In the genomic region with DNA sequence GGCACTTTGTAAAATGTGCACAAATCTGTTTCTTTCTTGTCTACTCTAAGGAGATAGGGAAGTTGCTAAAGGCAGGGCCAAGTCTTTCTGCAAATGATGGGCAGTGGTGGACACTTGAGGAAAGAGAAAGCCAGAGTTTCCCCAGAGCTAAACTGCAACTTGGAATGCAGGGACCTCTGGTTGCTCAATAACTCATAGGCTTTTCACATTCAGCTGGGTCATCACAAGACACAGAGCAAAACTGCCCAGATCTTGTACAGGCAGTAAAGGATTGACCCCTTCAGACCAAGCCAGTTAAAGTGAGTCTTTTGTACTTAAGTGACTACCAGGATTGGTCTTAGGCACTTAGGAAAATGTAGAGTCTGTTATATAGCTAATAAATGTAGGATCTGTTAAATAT, we compare ENCODE assay signal across 25 cellular contexts. TPM values are rescaled to one million over a fixed set of nuclear protein-coding genes. Genes with fewer than 3 reads are reported as not detected.
DNase-seq lines count a peak whose midpoint lies in the region; ATAC-seq and TF ChIP-seq lines count a peak whose summit lies in the region.
"Had no signal": no experiment of that assay in that cellular context is flagged by ENCODE, and none has a peak within 500 bp of the region (broad histone marks: within the 10 kb centered on the region; RNA-seq: fewer than 3 reads in every experiment).

No MANE protein-coding gene starts in this region.

- H3K27ac ChIP-seq in body of pancreas (no peak overlapping the region), gastrocnemius medialis (no peak overlapping the region)
- H3K27ac ChIP-seq: C4-2B, foreskin keratinocyte, tibial nerve had no signal

- intact Hi-C loops in body of pancreas (cut with DNase I) (no loop called here), gastrocnemius medialis (cut with DNase I; ENCODE audit: low total_unique reads) (no loop called here)

- DNase-seq in EL (peak; percentile 48), body of pancreas (peak in 1 of 4 donors; percentile 11), iris pigment epithelial cell (ENCODE audit: low read depth) (peak; percentile 72), gastrocnemius medialis (peak; percentile 4 to 23), superior temporal gyrus (ENCODE audit: extremely low spot score) (no peak), G401 (ENCODE audit: low spot score) (no peak), DMS153 treated with DMSO at 0.1 percent for 48 hours (lab: John Stamatoyannopoulos, UW; ENCODE audit: unreplicated experiment) (no peak), H7 (no peak)
- DNase-seq: activated CD4-positive, alpha-beta T cell treated with anti-CD3 and anti-CD28 coated beads for 1 hour; activated naive CD4-positive, alpha-beta T cell; activated T-cell treated with anti-CD3 and anti-CD28 coated beads, Interleukin-2, amount 50 U/mL, for 24 hours; amniotic stem cell; foreskin keratinocyte; GDM1; hypothalamus; NCI-H2029; NCI-H524; NK-92 treated with Interleukin-12 subunit alpha and Interleukin-12 subunit beta, amount 100 ng/mL, for 24 hours; occipital lobe; T-helper 1 cell had no signal

- H3K27me3 ChIP-seq in body of pancreas (no peaks in the 10 kb centered on the region), gastrocnemius medialis (no peaks in the 10 kb centered on the region), H7 (ENCODE audit: control insufficient read depth, insufficient read depth, low read length) (no peaks in the 10 kb centered on the region)
- H3K27me3 ChIP-seq: foreskin keratinocyte, tibial nerve had no signal

- H3K4me3 ChIP-seq in body of pancreas (no peak overlapping the region), gastrocnemius medialis (no peak overlapping the region), H7 (ENCODE audit: insufficient read depth, low read depth, low read length) (no peak overlapping the region)
- H3K4me3 ChIP-seq: tibial nerve had no signal

- H3K4me1 ChIP-seq in body of pancreas (peaks cover 5% of the 10 kb centered on the region), gastrocnemius medialis (no peaks in the 10 kb centered on the region)
- H3K4me1 ChIP-seq: foreskin keratinocyte had no signal

- in situ Hi-C loops in gastrocnemius medialis (cut with MboI; ENCODE audit: low sequenced_read_pairs in 4 of 4), result no loop called here
- in situ Hi-C loops in G401 (cut with HindIII; ENCODE audit: low sequenced_read_pairs), result no loop called here

- TF ChIP-seq POLR2A in body of pancreas (IDR thresholded peaks at IDR 0.05) (no peak), gastrocnemius medialis (IDR thresholded peaks at IDR 0.05) (no peak)

- no peak for TF ChIP-seq CTCF in body of pancreas (IDR thresholded peaks at IDR 0.05)
- TF ChIP-seq CTCF in gastrocnemius medialis (IDR thresholded peaks at IDR 0.05 in 4 of 5, conservative IDR thresholded peaks at IDR 0.05 in 1 of 5), result no peak

- no peaks in the 10 kb centered on the region for H3K9me3 ChIP-seq in body of pancreas
- no peaks in the 10 kb centered on the region for H3K9me3 ChIP-seq in gastrocnemius medialis
- H3K9me3 ChIP-seq: tibial nerve had no signal

- H3K36me3 ChIP-seq in body of pancreas (replicated peaks in 1 of 2; ENCODE audit: insufficient read depth in 1 of 2, low read depth in 2 of 2), result no peaks in the 10 kb centered on the region
- no peaks in the 10 kb centered on the region for H3K36me3 ChIP-seq in gastrocnemius medialis
- H3K36me3 ChIP-seq in H7 (replicated peaks; ENCODE audit: control insufficient read depth, insufficient read depth, low read length), result no peaks in the 10 kb centered on the region
- H3K36me3 ChIP-seq: tibial nerve had no signal

- ATAC-seq in body of pancreas, result peak; percentile 30
- ATAC-seq in gastrocnemius medialis, result peak; percentile 52 to 68
- ATAC-seq: foreskin keratinocyte had no signal

RNA-seq across cellular contexts. Expression of a gene that starts 13.5 kb away (rescaled TPM):
- total RNA-seq in body of pancreas (not detected), gastrocnemius medialis (under 1 TPM in 2 of 4 donors, not detected in 2; 0.20 TPM)
- total RNA-seq in G401 (2014; rRNA removed; shearing (Covaris generic)), result not detected in 2 replicates
- total RNA-seq in H7 (2014; rRNA removed; shearing (Covaris generic)), result not detected in 2 replicates
- total RNA-seq: cardiac septum, foreskin keratinocyte, LHCN-M2, myocyte, occipital lobe, tibial nerve had no signal

Comparison
In these comparisons a context has a peak if more than half of its experiments do, and no peak if none do; other contexts are left out.
1. DNase-seq: peak in EL (single experiment), iris pigment epithelial cell (single experiment) and gastrocnemius medialis (2 of 2); none in superior temporal gyrus (single experiment), G401 (single experiment), DMS153 treated with DMSO at 0.1 percent for 48 hours (single experiment) and H7 (single experiment).